8 cellular contexts compared by ENCODE assay signal in the genomic region with DNA sequence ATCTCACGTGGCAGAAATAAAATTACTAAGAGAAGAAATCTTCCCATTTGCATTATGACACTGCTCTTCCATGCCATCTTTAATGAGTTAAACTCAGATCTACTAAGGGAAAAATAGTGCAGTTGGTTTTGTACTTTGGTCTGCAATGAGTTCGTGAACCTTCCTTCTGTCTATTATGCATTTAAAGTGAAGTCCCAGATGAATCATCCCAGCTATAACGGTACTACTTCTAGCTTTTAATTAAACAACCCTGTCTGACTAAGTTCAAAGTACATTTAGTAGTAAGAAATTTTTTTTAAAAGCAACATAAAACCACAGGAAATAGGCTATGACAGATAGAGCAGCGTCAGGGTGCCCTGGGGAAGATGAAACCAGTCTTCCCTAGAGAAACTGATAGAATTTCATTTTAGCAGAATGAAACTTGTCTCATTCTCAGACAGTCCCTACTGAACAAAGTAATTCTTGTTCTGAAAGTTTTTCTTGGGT. TPM values are rescaled to one million over a fixed set of nuclear protein-coding genes. Genes with fewer than 3 reads are reported as not detected.
DNase-seq lines count a peak whose midpoint lies in the region; ATAC-seq and TF ChIP-seq lines count a peak whose summit lies in the region.

No MANE protein-coding gene starts in this region.

- peaks cover 4% of the 10 kb centered on the region for H3K27me3 Mint-ChIP-seq in WTC11 (ENCODE audit: low read depth)

- H3K36me3 Mint-ChIP-seq in WTC11: no peaks in the 10 kb centered on the region

- no peak overlapping the region for H3K4me3 Mint-ChIP-seq in WTC11

- no peaks in the 10 kb centered on the region for H3K4me1 Mint-ChIP-seq in WTC11

- H3K9me3 Mint-ChIP-seq in WTC11: peaks cover 10% of the 10 kb centered on the region

- CTCF ChIA-PET in WTC11 (lab: Charles Lee): interaction anchor here (1.4 to 1.5 kb wide), 2 partner anchors 145 to 207 kb away, joined by 4 to 5 read pairs; a partner anchor contains a TSS

- peak; percentile 45 for ATAC-seq in HG02981 (IDR thresholded peaks at IDR 0.05; ENCODE audit: unreplicated experiment)
- ATAC-seq in GM19397 (IDR thresholded peaks at IDR 0.05; ENCODE audit: unreplicated experiment): no peak
- no peak for ATAC-seq in WTC11

- DNase-seq in EL (peak; percentile 73), glomerular visceral epithelial cell (ENCODE audit: extremely low spot score) (peak; percentile 34), NCI-H2196 (lab: John Stamatoyannopoulos, UW; ENCODE audit: unreplicated experiment) (no peak), NCI-H2171 treated with DMSO at 0.1 percent for 48 hours (lab: John Stamatoyannopoulos, UW) (no peak), WTC11 (ENCODE audit: low spot score) (no peak)
- DNase-seq in activated CD4-positive, alpha-beta T cell treated with anti-CD3 and anti-CD28 coated beads, Interleukin-2, amount 50 U/mL, for 1 hour: peak; percentile 50

- no peak overlapping the region for H3K27ac Mint-ChIP-seq in WTC11

- no peak for TF ChIP-seq CTCF in WTC11 (IDR thresholded peaks at IDR 0.05)

- POLR2A ChIA-PET in WTC11 (lab: Charles Lee): interaction anchor here (0.7 kb wide), 1 partner anchor 901 kb away, joined by 3 read pairs; no protein-coding TSS in a partner anchor

TF ChIP-seq in WTC11, 78 proteins besides CTCF, POLR2A, EP300 and RAD21 (continues in another document):
- TF ChIP-seq, protein P1, sequence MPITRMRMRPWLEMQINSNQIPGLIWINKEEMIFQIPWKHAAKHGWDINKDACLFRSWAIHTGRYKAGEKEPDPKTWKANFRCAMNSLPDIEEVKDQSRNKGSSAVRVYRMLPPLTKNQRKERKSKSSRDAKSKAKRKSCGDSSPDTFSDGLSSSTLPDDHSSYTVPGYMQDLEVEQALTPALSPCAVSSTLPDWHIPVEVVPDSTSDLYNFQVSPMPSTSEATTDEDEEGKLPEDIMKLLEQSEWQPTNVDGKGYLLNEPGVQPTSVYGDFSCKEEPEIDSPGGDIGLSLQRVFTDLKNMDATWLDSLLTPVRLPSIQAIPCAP (CRISPR knock-in tag; IDR thresholded peaks at IDR 0.05): no peak
- TF ChIP-seq IRF2 (CRISPR knock-in tag; IDR thresholded peaks at IDR 0.05; ENCODE audit: borderline replicate concordance, low read depth) (no peak), NFE2L1 (CRISPR knock-in tag; IDR thresholded peaks at IDR 0.05) (no peak), ZNF671 (CRISPR knock-in tag; IDR thresholded peaks at IDR 0.05) (no peak), HMGA2 (CRISPR knock-in tag; IDR thresholded peaks at IDR 0.05) (no peak)
- TF ChIP-seq, protein P2, sequence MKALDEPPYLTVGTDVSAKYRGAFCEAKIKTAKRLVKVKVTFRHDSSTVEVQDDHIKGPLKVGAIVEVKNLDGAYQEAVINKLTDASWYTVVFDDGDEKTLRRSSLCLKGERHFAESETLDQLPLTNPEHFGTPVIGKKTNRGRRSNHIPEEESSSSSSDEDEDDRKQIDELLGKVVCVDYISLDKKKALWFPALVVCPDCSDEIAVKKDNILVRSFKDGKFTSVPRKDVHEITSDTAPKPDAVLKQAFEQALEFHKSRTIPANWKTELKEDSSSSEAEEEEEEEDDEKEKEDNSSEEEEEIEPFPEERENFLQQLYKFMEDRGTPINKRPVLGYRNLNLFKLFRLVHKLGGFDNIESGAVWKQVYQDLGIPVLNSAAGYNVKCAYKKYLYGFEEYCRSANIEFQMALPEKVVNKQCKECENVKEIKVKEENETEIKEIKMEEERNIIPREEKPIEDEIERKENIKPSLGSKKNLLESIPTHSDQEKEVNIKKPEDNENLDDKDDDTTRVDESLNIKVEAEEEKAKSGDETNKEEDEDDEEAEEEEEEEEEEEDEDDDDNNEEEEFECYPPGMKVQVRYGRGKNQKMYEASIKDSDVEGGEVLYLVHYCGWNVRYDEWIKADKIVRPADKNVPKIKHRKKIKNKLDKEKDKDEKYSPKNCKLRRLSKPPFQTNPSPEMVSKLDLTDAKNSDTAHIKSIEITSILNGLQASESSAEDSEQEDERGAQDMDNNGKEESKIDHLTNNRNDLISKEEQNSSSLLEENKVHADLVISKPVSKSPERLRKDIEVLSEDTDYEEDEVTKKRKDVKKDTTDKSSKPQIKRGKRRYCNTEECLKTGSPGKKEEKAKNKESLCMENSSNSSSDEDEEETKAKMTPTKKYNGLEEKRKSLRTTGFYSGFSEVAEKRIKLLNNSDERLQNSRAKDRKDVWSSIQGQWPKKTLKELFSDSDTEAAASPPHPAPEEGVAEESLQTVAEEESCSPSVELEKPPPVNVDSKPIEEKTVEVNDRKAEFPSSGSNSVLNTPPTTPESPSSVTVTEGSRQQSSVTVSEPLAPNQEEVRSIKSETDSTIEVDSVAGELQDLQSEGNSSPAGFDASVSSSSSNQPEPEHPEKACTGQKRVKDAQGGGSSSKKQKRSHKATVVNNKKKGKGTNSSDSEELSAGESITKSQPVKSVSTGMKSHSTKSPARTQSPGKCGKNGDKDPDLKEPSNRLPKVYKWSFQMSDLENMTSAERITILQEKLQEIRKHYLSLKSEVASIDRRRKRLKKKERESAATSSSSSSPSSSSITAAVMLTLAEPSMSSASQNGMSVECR (CRISPR knock-in tag; IDR thresholded peaks at IDR 0.05; ENCODE audit: borderline replicate concordance): no peak
- TF ChIP-seq, protein P3, sequence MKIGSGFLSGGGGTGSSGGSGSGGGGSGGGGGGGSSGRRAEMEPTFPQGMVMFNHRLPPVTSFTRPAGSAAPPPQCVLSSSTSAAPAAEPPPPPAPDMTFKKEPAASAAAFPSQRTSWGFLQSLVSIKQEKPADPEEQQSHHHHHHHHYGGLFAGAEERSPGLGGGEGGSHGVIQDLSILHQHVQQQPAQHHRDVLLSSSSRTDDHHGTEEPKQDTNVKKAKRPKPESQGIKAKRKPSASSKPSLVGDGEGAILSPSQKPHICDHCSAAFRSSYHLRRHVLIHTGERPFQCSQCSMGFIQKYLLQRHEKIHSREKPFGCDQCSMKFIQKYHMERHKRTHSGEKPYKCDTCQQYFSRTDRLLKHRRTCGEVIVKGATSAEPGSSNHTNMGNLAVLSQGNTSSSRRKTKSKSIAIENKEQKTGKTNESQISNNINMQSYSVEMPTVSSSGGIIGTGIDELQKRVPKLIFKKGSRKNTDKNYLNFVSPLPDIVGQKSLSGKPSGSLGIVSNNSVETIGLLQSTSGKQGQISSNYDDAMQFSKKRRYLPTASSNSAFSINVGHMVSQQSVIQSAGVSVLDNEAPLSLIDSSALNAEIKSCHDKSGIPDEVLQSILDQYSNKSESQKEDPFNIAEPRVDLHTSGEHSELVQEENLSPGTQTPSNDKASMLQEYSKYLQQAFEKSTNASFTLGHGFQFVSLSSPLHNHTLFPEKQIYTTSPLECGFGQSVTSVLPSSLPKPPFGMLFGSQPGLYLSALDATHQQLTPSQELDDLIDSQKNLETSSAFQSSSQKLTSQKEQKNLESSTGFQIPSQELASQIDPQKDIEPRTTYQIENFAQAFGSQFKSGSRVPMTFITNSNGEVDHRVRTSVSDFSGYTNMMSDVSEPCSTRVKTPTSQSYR (CRISPR knock-in tag; IDR thresholded peaks at IDR 0.05): no peak
- TF ChIP-seq, protein P4, sequence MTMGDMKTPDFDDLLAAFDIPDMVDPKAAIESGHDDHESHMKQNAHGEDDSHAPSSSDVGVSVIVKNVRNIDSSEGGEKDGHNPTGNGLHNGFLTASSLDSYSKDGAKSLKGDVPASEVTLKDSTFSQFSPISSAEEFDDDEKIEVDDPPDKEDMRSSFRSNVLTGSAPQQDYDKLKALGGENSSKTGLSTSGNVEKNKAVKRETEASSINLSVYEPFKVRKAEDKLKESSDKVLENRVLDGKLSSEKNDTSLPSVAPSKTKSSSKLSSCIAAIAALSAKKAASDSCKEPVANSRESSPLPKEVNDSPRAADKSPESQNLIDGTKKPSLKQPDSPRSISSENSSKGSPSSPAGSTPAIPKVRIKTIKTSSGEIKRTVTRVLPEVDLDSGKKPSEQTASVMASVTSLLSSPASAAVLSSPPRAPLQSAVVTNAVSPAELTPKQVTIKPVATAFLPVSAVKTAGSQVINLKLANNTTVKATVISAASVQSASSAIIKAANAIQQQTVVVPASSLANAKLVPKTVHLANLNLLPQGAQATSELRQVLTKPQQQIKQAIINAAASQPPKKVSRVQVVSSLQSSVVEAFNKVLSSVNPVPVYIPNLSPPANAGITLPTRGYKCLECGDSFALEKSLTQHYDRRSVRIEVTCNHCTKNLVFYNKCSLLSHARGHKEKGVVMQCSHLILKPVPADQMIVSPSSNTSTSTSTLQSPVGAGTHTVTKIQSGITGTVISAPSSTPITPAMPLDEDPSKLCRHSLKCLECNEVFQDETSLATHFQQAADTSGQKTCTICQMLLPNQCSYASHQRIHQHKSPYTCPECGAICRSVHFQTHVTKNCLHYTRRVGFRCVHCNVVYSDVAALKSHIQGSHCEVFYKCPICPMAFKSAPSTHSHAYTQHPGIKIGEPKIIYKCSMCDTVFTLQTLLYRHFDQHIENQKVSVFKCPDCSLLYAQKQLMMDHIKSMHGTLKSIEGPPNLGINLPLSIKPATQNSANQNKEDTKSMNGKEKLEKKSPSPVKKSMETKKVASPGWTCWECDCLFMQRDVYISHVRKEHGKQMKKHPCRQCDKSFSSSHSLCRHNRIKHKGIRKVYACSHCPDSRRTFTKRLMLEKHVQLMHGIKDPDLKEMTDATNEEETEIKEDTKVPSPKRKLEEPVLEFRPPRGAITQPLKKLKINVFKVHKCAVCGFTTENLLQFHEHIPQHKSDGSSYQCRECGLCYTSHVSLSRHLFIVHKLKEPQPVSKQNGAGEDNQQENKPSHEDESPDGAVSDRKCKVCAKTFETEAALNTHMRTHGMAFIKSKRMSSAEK (CRISPR knock-in tag; IDR thresholded peaks at IDR 0.05; ENCODE audit: borderline replicate concordance): no peak
- TF ChIP-seq, protein P5, sequence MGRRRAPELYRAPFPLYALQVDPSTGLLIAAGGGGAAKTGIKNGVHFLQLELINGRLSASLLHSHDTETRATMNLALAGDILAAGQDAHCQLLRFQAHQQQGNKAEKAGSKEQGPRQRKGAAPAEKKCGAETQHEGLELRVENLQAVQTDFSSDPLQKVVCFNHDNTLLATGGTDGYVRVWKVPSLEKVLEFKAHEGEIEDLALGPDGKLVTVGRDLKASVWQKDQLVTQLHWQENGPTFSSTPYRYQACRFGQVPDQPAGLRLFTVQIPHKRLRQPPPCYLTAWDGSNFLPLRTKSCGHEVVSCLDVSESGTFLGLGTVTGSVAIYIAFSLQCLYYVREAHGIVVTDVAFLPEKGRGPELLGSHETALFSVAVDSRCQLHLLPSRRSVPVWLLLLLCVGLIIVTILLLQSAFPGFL (CRISPR knock-in tag; IDR thresholded peaks at IDR 0.05; ENCODE audit: borderline replicate concordance): no peak

RNA-seq across cellular contexts. Expression of a gene that starts 1.8 kb away (rescaled TPM):
- total RNA-seq in WTC11 (2021): not detected in 3 replicates

RNA-seq across cellular contexts. Expression of a gene that starts 40.4 kb away (rescaled TPM):
- 63.9 to 67.3 TPM (median 65.3 TPM) in 3 replicates for total RNA-seq in WTC11 (2021)

RNA-seq across cellular contexts. Expression of a gene that starts 46.6 kb away (rescaled TPM):
- total RNA-seq in WTC11 (2021): 36.1 to 43.0 TPM (median 40.1 TPM) in 3 replicates

Comparison
In these comparisons a context has a peak if more than half of its experiments do, and no peak if none do; other contexts are left out.
1. DNase-seq: peak in EL (single experiment), activated CD4-positive, alpha-beta T cell treated with anti-CD3 and anti-CD28 coated beads, Interleukin-2, amount 50 U/mL, for 1 hour (single experiment) and glomerular visceral epithelial cell (single experiment); none in NCI-H2196 (single experiment), NCI-H2171 treated with DMSO at 0.1 percent for 48 hours (single experiment) and WTC11 (single experiment).